22 cellular contexts compared by ENCODE assay signal in genomic region chr7:50382455-50382854, GRCh38.
DNase-seq lines count a peak whose midpoint lies in the region; ATAC-seq and TF ChIP-seq lines count a peak whose summit lies in the region.
"Had no signal": no experiment of that assay in that cellular context is flagged by ENCODE, and none has a peak within 500 bp of the region (broad histone marks: within the 10 kb centered on the region; RNA-seq: fewer than 3 reads in every experiment).

No MANE protein-coding gene starts in this region.

- no peak overlapping the region for H2AK5ac ChIP-seq in IMR-90 (ENCODE audit: low read depth, low read length)

- H2AFZ ChIP-seq in IMR-90 (replicated peaks; ENCODE audit: low read length, poor library complexity) = peak overlapping the region; percentile 41

- no peak overlapping the region for H4K91ac ChIP-seq in IMR-90 (ENCODE audit: insufficient read depth, low read depth, low read length)

- TF ChIP-seq POLR2A in IMR-90 (IDR thresholded peaks at IDR 0.05; ENCODE audit: low read depth, low read length) = no peak

- H3K9ac ChIP-seq in IMR-90 (ENCODE audit: low read depth, low read length) = no peak overlapping the region

- H3K9me3 ChIP-seq in IMR-90 (ENCODE audit: control insufficient read depth, insufficient read depth, low read length) = no peaks in the 10 kb centered on the region
- H3K9me3 ChIP-seq: esophagus muscularis mucosa, left ventricle myocardium inferior had no signal

- H3K27ac Mint-ChIP-seq in activated naive CD4-positive, alpha-beta T cell treated with anti-CD3 and anti-CD28 coated beads, Interleukin-2, amount 10 ng/mL, durations not matched to agents 7 days and 5 days = peak overlapping the region; percentile 58
- peak overlapping the region; percentile 77 for H3K27ac Mint-ChIP-seq in central memory CD8-positive, alpha-beta T cell (ENCODE audit: low read depth)
- H3K27ac Mint-ChIP-seq in stimulated activated naive CD8-positive, alpha-beta T cell treated with anti-CD3 and anti-CD28 coated beads, Interleukin-15, Interleukin-2, amounts not matched to agents 100 ng/mL and 50 ng/mL, for 24 hours = peak overlapping the region; percentile 58
- H3K27ac Mint-ChIP-seq: endodermal cell, mesothelial cell of epicardium had no signal

- H2BK5ac ChIP-seq in IMR-90 (ENCODE audit: low read depth, low read length, poor library complexity, severe bottlenecking) = no peak overlapping the region

- no peaks in the 10 kb centered on the region for H3K9me1 ChIP-seq in IMR-90 (ENCODE audit: insufficient read depth, low read length)

- H3K4me3 ChIP-seq in IMR-90 (ENCODE audit: insufficient read depth, low read depth, low read length) = no peak overlapping the region
- H3K4me3 ChIP-seq: coronary artery, esophagus muscularis mucosa, left ventricle myocardium inferior, skin epidermis had no signal

- ATAC-seq in IMR-90 (ENCODE audit: low read depth) (no peak), HG03432 (IDR thresholded peaks at IDR 0.05; ENCODE audit: unreplicated experiment) (no peak)
- ATAC-seq in central memory CD8-positive, alpha-beta T cell (replicated peaks; ENCODE audit: extremely low read depth, poor library complexity, severe bottlenecking) = no peak
- ATAC-seq: natural killer cell treated with Interleukin-12 subunit alpha and Interleukin-12 subunit beta and Interleukin-15 and Interleukin-18, amount 100 ng/mL, for 72 hours had no signal

- no peak for DNase-seq in activated naive CD4-positive, alpha-beta T cell treated with anti-CD3 and anti-CD28 coated beads, Interleukin-2, amount 10 ng/mL, durations not matched to agents 7 days and 5 days
- DNase-seq in activated naive CD4-positive, alpha-beta T cell treated with Interleukin-2 at 50 U/mL for 16 hours = no peak
- DNase-seq in IMR-90 (no peak), hippocampal formation (lab: John Stamatoyannopoulos, UW) (no peak)
- DNase-seq in central memory CD8-positive, alpha-beta T cell (ENCODE audit: low spot score in 2 of 2) = no peak
- DNase-seq: activated CD8-positive, alpha-beta memory T cell treated with anti-CD3 and anti-CD28 coated beads for 24 hours; DMS153; endodermal cell; foreskin melanocyte; hypothalamus; left ventricle myocardium inferior; NCI-H1105; NCI-H1930 had no signal

- H3K56ac ChIP-seq in IMR-90 (ENCODE audit: extremely low read depth, insufficient read depth, low read length) = no peak overlapping the region

- H3K27ac ChIP-seq in IMR-90 (ENCODE audit: insufficient read depth, low read length) = no peak overlapping the region
- H3K27ac ChIP-seq: C4-2B, coronary artery, esophagus muscularis mucosa, left ventricle myocardium inferior, RWPE1, skin epidermis had no signal

- H3K4ac ChIP-seq in IMR-90 (ENCODE audit: low read depth, low read length) = no peak overlapping the region

- H4K5ac ChIP-seq in IMR-90 (ENCODE audit: low read depth, low read length) = no peak overlapping the region

- no peak overlapping the region for H3K14ac ChIP-seq in IMR-90 (replicated peaks; ENCODE audit: low read depth, low read length)

- H2AK9ac ChIP-seq in IMR-90 (replicated peaks; ENCODE audit: low read depth, low read length, poor library complexity) = no peak overlapping the region

- H2BK120ac ChIP-seq in IMR-90 (ENCODE audit: low read depth, low read length) = no peak overlapping the region

- no peak overlapping the region for H3K23ac ChIP-seq in IMR-90 (ENCODE audit: low read depth, low read length)

- no peak overlapping the region for H2BK20ac ChIP-seq in IMR-90 (ENCODE audit: low read depth, low read length)

- no peak overlapping the region for H4K8ac ChIP-seq in IMR-90 (ENCODE audit: low read depth in 2 of 2, low read length in 2 of 2)

- POLR2A ChIA-PET in IMR-90 (lab: Charles Lee; ENCODE audit: unreplicated experiment) = no interaction called here

- no peaks in the 10 kb centered on the region for H3K9me3 Mint-ChIP-seq in activated naive CD4-positive, alpha-beta T cell treated with anti-CD3 and anti-CD28 coated beads, Interleukin-2, amount 10 ng/mL, durations not matched to agents 7 days and 5 days
- H3K9me3 Mint-ChIP-seq in central memory CD8-positive, alpha-beta T cell = no peaks in the 10 kb centered on the region
- H3K9me3 Mint-ChIP-seq in stimulated activated naive CD8-positive, alpha-beta T cell treated with anti-CD3 and anti-CD28 coated beads, Interleukin-15, Interleukin-2, amounts not matched to agents 100 ng/mL and 50 ng/mL, for 24 hours = no peaks in the 10 kb centered on the region
- H3K9me3 Mint-ChIP-seq: endodermal cell; mesothelial cell of epicardium; natural killer cell treated with Interleukin-12 subunit alpha and Interleukin-12 subunit beta and Interleukin-15 and Interleukin-18, amount 100 ng/mL, for 72 hours had no signal

- no peak overlapping the region for H3K4me2 ChIP-seq in IMR-90 (ENCODE audit: low read depth, low read length)

- no peaks in the 10 kb centered on the region for H3K4me1 ChIP-seq in IMR-90 (ENCODE audit: control insufficient read depth, insufficient read depth, low read length)
- H3K4me1 ChIP-seq: esophagus muscularis mucosa, left ventricle myocardium inferior had no signal

- TF ChIP-seq RAD21 in IMR-90 (IDR thresholded peaks at IDR 0.05; ENCODE audit: low read length) = no peak

- CTCF ChIA-PET in activated naive CD4-positive, alpha-beta T cell treated with anti-CD3 and anti-CD28 coated beads, Interleukin-2, amount 10 ng/mL, durations not matched to agents 7 days and 5 days (lab: Charles Lee) = interaction anchor here (1.4 kb wide), 1 partner anchor 35 kb away, joined by 5 read pairs; no protein-coding TSS in a partner anchor
- CTCF ChIA-PET in IMR-90 (lab: Yijun Ruan, JAX) = no interaction called here

- H3K36me3 Mint-ChIP-seq in activated naive CD4-positive, alpha-beta T cell treated with anti-CD3 and anti-CD28 coated beads, Interleukin-2, amount 10 ng/mL, durations not matched to agents 7 days and 5 days = peaks cover 81% of the 10 kb centered on the region
- peaks cover 77% of the 10 kb centered on the region for H3K36me3 Mint-ChIP-seq in central memory CD8-positive, alpha-beta T cell (ENCODE audit: insufficient read depth)
- peaks cover 92% of the 10 kb centered on the region for H3K36me3 Mint-ChIP-seq in stimulated activated naive CD8-positive, alpha-beta T cell treated with anti-CD3 and anti-CD28 coated beads, Interleukin-15, Interleukin-2, amounts not matched to agents 100 ng/mL and 50 ng/mL, for 24 hours (ENCODE audit: low read depth)
- H3K36me3 Mint-ChIP-seq: mesothelial cell of epicardium had no signal

- H3K18ac ChIP-seq in IMR-90 (ENCODE audit: low read depth, low read length) = no peak overlapping the region

- no peak for TF ChIP-seq CTCF in IMR-90 (conservative IDR thresholded peaks at IDR 0.05; ENCODE audit: low read depth, low read length)

- no peaks in the 10 kb centered on the region for H3K36me3 ChIP-seq in IMR-90 (ENCODE audit: control insufficient read depth, insufficient read depth, low read length)
- H3K36me3 ChIP-seq: esophagus muscularis mucosa, left ventricle myocardium inferior had no signal

- peaks cover 70% of the 10 kb centered on the region for H3K4me1 Mint-ChIP-seq in activated naive CD4-positive, alpha-beta T cell treated with anti-CD3 and anti-CD28 coated beads, Interleukin-2, amount 10 ng/mL, durations not matched to agents 7 days and 5 days
- peaks cover 61% of the 10 kb centered on the region for H3K4me1 Mint-ChIP-seq in central memory CD8-positive, alpha-beta T cell
- H3K4me1 Mint-ChIP-seq in stimulated activated naive CD8-positive, alpha-beta T cell treated with anti-CD3 and anti-CD28 coated beads, Interleukin-15, Interleukin-2, amounts not matched to agents 100 ng/mL and 50 ng/mL, for 24 hours (ENCODE audit: low read depth) = peaks cover 83% of the 10 kb centered on the region

- H2BK15ac ChIP-seq in IMR-90 (ENCODE audit: low read depth, low read length) = no peak overlapping the region

- H4K20me1 ChIP-seq in IMR-90 (ENCODE audit: insufficient read depth, low read length) = no peaks in the 10 kb centered on the region

- in situ Hi-C loops in IMR-90 (cut with MboI; ENCODE audit: low sequenced_read_pairs) = no loop called here

- 75% methylated on average over 16 of the region's 21 CpGs; no CpG with 5 or more reads in 1 of the 2 experiments for WGBS in IMR-90 (ENCODE audit: extremely low coverage in 2 of 2, insufficient read length in 1 of 2), 2 experiments

- dilution Hi-C loops in IMR-90 (cut with HindIII; ENCODE audit: low sequenced_read_pairs, unreplicated experiment) = no loop called here

- no peaks in the 10 kb centered on the region for H3K79me1 ChIP-seq in IMR-90 (ENCODE audit: low read depth in 1 of 2, low read length in 2 of 2)

- intact Hi-C loops in IMR-90 (cut with micrococcal nuclease) = no loop called here

- no TSS peak for BruUV-seq in IMR-90 (replicated peaks; lab: Mats Ljungman, UMichigan)

- H3K4me3 Mint-ChIP-seq in activated naive CD4-positive, alpha-beta T cell treated with anti-CD3 and anti-CD28 coated beads, Interleukin-2, amount 10 ng/mL, durations not matched to agents 7 days and 5 days = no peak overlapping the region
- no peak overlapping the region for H3K4me3 Mint-ChIP-seq in central memory CD8-positive, alpha-beta T cell
- no peak overlapping the region for H3K4me3 Mint-ChIP-seq in stimulated activated naive CD8-positive, alpha-beta T cell treated with anti-CD3 and anti-CD28 coated beads, Interleukin-15, Interleukin-2, amounts not matched to agents 100 ng/mL and 50 ng/mL, for 24 hours
- H3K4me3 Mint-ChIP-seq: endodermal cell; mesothelial cell of epicardium; natural killer cell treated with Interleukin-12 subunit alpha and Interleukin-12 subunit beta and Interleukin-15 and Interleukin-18, amount 100 ng/mL, for 72 hours had no signal

- H3K27me3 Mint-ChIP-seq in activated naive CD4-positive, alpha-beta T cell treated with anti-CD3 and anti-CD28 coated beads, Interleukin-2, amount 10 ng/mL, durations not matched to agents 7 days and 5 days = no peaks in the 10 kb centered on the region
- no peaks in the 10 kb centered on the region for H3K27me3 Mint-ChIP-seq in central memory CD8-positive, alpha-beta T cell
- H3K27me3 Mint-ChIP-seq in stimulated activated naive CD8-positive, alpha-beta T cell treated with anti-CD3 and anti-CD28 coated beads, Interleukin-15, Interleukin-2, amounts not matched to agents 100 ng/mL and 50 ng/mL, for 24 hours = no peaks in the 10 kb centered on the region
- H3K27me3 Mint-ChIP-seq: natural killer cell treated with Interleukin-12 subunit alpha and Interleukin-12 subunit beta and Interleukin-15 and Interleukin-18, amount 100 ng/mL, for 72 hours had no signal

- H3K27me3 ChIP-seq in IMR-90 (ENCODE audit: control insufficient read depth, insufficient read depth, low read length) = no peaks in the 10 kb centered on the region; the same call in 1 of the 2 replicates

TF ChIP-seq in IMR-90, 13 proteins besides CTCF, POLR2A, EP300 and RAD21 (continues in another document):
- no peak for TF ChIP-seq SMC3 (IDR thresholded peaks at IDR 0.05; ENCODE audit: low read depth, low read length)
- TF ChIP-seq RCOR1 (IDR thresholded peaks at IDR 0.05; ENCODE audit: insufficient replicate concordance, low read length) = no peak
- no peak for TF ChIP-seq CEBPB (IDR thresholded peaks at IDR 0.05; ENCODE audit: low read depth, low read length)
- no peak for TF ChIP-seq BHLHE40 (IDR thresholded peaks at IDR 0.05; ENCODE audit: low read depth, low read length)
- TF ChIP-seq MXI1 (IDR thresholded peaks at IDR 0.05; ENCODE audit: borderline replicate concordance, low read depth, low read length) = no peak
- TF ChIP-seq FOS (IDR thresholded peaks at IDR 0.05; ENCODE audit: low read depth, low read length) = no peak
